ENCODE assay signal across 9 cellular contexts in the genomic region with DNA sequence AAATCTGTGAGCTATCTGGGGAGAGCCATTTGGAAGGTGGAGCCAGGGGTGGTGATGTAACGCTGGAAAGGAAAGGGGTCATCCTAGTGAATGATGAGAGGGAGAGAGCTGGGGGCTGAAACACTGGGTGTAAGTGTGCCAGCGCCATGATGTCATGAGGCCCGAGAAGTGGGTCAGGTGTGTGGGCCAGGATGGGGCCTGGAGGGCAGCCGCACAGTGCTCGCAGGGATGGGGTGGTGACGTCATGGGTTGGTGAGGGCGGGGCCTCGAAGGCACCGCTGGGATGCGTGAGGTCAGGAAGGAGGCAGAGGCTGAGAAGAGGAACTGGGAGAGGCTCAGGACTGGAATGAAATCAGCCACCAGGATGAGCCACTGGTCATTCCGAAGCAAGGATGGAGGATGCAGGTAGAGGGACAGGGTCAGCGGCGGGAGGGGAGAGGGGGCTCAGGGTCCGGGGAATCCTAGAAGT. TPM values are rescaled to one million over a fixed set of nuclear protein-coding genes. Genes with fewer than 3 reads are reported as not detected.
DNase-seq lines count a peak whose midpoint lies in the region; ATAC-seq and TF ChIP-seq lines count a peak whose summit lies in the region.
"Had no signal": no experiment of that assay in that cellular context is flagged by ENCODE, and none has a peak within 500 bp of the region (broad histone marks: within the 10 kb centered on the region; RNA-seq: fewer than 3 reads in every experiment).

No MANE protein-coding gene starts in this region.

- intact Hi-C loops in activated B cell treated with CpG ODN at 0.5 μM for 24 hours (cut with micrococcal nuclease): no loop called here

- H3K4me3 ChIP-seq in iPS-15b (ENCODE audit: low read depth, low read length): peak overlapping the region; percentile 83

- ATAC-seq in activated B cell treated with CpG ODN at 0.5 μM for 24 hours (ENCODE audit: low read depth): no peak

- no peaks in the 10 kb centered on the region for H3K4me1 ChIP-seq in iPS-15b (ENCODE audit: control insufficient read depth, insufficient read depth, low read length)

- DNase-seq in stimulated activated CD4-positive, alpha-beta T cell treated with anti-CD3 and anti-CD28 coated beads, Interleukin-15, amount 100 ng/mL, for 24 hours: peak; percentile 31
- no peak for DNase-seq in stimulated activated CD4-positive, alpha-beta T cell treated with anti-CD3 and anti-CD28 coated beads, Interleukin-4, amount 100 ng/mL, for 4 hours
- DNase-seq in activated B cell treated with CpG ODN at 0.5 μM for 24 hours (no peak), type B pancreatic cell (ENCODE audit: extremely low spot score, unreplicated experiment) (no peak), NCI-H1694 treated with DMSO at 0.1 percent for 48 hours (lab: John Stamatoyannopoulos, UW) (no peak), ACHN (no peak), DMS53 (lab: John Stamatoyannopoulos, UW) (no peak)
- DNase-seq: hippocampal formation had no signal

- H3K4me3 Mint-ChIP-seq in activated B cell treated with CpG ODN at 0.5 μM for 24 hours (peak overlapping the region; percentile 11), type B pancreatic cell (peak overlapping the region; percentile 86)

- peaks cover 3% of the 10 kb centered on the region for H3K36me3 ChIP-seq in iPS-15b (ENCODE audit: control insufficient read depth, insufficient read depth, low read length)

- H3K27me3 Mint-ChIP-seq in activated B cell treated with CpG ODN at 0.5 μM for 24 hours (peaks cover 16% of the 10 kb centered on the region), type B pancreatic cell (peaks cover 19% of the 10 kb centered on the region)

- H3K9me3 Mint-ChIP-seq in activated B cell treated with CpG ODN at 0.5 μM for 24 hours (no peaks in the 10 kb centered on the region), type B pancreatic cell (no peaks in the 10 kb centered on the region)

- H3K36me3 Mint-ChIP-seq in activated B cell treated with CpG ODN at 0.5 μM for 24 hours (ENCODE audit: low read depth): peaks cover 14% of the 10 kb centered on the region
- H3K36me3 Mint-ChIP-seq in type B pancreatic cell: peaks cover 3% of the 10 kb centered on the region

- TF ChIP-seq CTCF in activated B cell treated with CpG ODN at 0.5 μM for 24 hours (IDR thresholded peaks at IDR 0.05): no peak
- TF ChIP-seq CTCF in type B pancreatic cell (conservative IDR thresholded peaks at IDR 0.05): no peak

- in situ Hi-C loops in ACHN (cut with HindIII; ENCODE audit: low pct_ligation_motif_present, low pct_unique_long_range_greater_than_20kb, low sequenced_read_pairs): no loop called here

- POLR2A ChIA-PET in activated B cell treated with CpG ODN at 0.5 μM for 24 hours (lab: Charles Lee): interaction anchor here (0.6 kb wide), 1 partner anchor 103 kb away, joined by 5 read pairs; no protein-coding TSS in a partner anchor

- no peaks in the 10 kb centered on the region for H3K9me3 ChIP-seq in iPS-15b (ENCODE audit: control insufficient read depth, insufficient read depth, low read length)

- H3K4me1 Mint-ChIP-seq in activated B cell treated with CpG ODN at 0.5 μM for 24 hours (peaks cover 32% of the 10 kb centered on the region), type B pancreatic cell (ENCODE audit: unreplicated experiment) (peaks cover 27% of the 10 kb centered on the region)

- H3K27ac Mint-ChIP-seq in activated B cell treated with CpG ODN at 0.5 μM for 24 hours (no peak overlapping the region), type B pancreatic cell (peak overlapping the region; percentile 86)

- H3K9ac ChIP-seq in iPS-15b (ENCODE audit: low read depth, low read length): no peak overlapping the region

- CTCF ChIA-PET in activated B cell treated with CpG ODN at 0.5 μM for 24 hours (lab: Charles Lee): no interaction called here

- H3K27me3 ChIP-seq in iPS-15b (ENCODE audit: control insufficient read depth, insufficient read depth, low read length): no peaks in the 10 kb centered on the region

RNA-seq across cellular contexts. Expression of a gene that starts 4.4 kb away (rescaled TPM):
- 24.9 and 26.9 TPM in 2 replicates for total RNA-seq in activated B cell treated with CpG ODN at 0.5 μM for 24 hours
- total RNA-seq in type B pancreatic cell (ENCODE audit: low replicate concordance): 16.9 and 19.4 TPM in 2 replicates

RNA-seq across cellular contexts. Expression of a gene that starts 23.2 kb away (rescaled TPM):
- total RNA-seq in activated B cell treated with CpG ODN at 0.5 μM for 24 hours: not detected in 2 replicates
- not detected in 2 replicates for total RNA-seq in type B pancreatic cell (ENCODE audit: low replicate concordance)

RNA-seq across cellular contexts. Expression of a gene that starts 26.0 kb away (rescaled TPM):
- total RNA-seq in activated B cell treated with CpG ODN at 0.5 μM for 24 hours (not detected in 2 replicates), type B pancreatic cell (ENCODE audit: low replicate concordance) (0.17 and 5.0 TPM in 2 replicates)

RNA-seq across cellular contexts. Expression of a gene that starts 41.1 kb away (rescaled TPM):
- not detected in 2 replicates for total RNA-seq in activated B cell treated with CpG ODN at 0.5 μM for 24 hours
- total RNA-seq in type B pancreatic cell (ENCODE audit: low replicate concordance): 1.3 and 3.3 TPM in 2 replicates
